ENCODE assay signal across 1 cellular context in the genomic region with DNA sequence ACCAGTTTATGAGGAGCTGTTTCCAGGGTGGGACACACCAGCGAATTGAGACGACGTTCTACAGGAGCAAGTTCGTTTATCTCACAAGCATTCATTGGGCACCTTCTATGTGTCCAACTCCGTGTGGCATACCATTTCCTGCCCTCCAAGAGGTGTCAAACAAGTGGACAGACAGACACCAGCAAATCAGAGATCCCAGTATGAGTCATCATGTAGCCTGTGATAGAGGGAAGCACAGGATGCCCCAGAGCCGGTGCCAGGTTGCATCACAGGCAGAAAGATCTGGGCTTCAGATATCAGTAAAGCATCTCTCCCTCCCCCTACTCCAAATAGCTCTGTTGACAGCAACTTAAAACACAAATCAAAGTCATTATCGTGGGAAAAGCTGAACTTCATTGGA.
TF ChIP-seq lines count a peak whose summit lies in the region.

No MANE protein-coding gene starts in this region.

TF ChIP-seq in K562, 482 proteins besides CTCF, POLR2A, EP300 and RAD21:
- TF ChIP-seq, protein P1, sequence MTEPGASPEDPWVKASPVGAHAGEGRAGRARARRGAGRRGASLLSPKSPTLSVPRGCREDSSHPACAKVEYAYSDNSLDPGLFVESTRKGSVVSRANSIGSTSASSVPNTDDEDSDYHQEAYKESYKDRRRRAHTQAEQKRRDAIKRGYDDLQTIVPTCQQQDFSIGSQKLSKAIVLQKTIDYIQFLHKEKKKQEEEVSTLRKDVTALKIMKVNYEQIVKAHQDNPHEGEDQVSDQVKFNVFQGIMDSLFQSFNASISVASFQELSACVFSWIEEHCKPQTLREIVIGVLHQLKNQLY (CRISPR knock-in tag; conservative IDR thresholded peaks at IDR 0.05), result no peak
- TF ChIP-seq FOSL1 (tag; conservative IDR thresholded peaks at IDR 0.05) (peak; percentile 55), ELF2 (CRISPR knock-in tag; IDR thresholded peaks at IDR 0.05) (no peak), CEBPG (CRISPR knock-in tag; IDR thresholded peaks at IDR 0.05) (no peak), CEBPG (tag; conservative IDR thresholded peaks at IDR 0.05 in 1 of 2, IDR thresholded peaks at IDR 0.05 in 1 of 2) (peak; percentile 40 to 57; a peak in 2 of 4 replicates), ZKSCAN8 (CRISPR knock-in tag; IDR thresholded peaks at IDR 0.05) (no peak)
- TF ChIP-seq, protein P2, sequence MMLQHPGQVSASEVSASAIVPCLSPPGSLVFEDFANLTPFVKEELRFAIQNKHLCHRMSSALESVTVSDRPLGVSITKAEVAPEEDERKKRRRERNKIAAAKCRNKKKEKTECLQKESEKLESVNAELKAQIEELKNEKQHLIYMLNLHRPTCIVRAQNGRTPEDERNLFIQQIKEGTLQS (IDR thresholded peaks at IDR 0.05), result peak; percentile 48; the same call in 1 of the 2 replicates
- TF ChIP-seq, protein P2 (CRISPR knock-in tag; conservative IDR thresholded peaks at IDR 0.05), result no peak
